Comparison of ENCODE assay signal across 25 cellular contexts in the genomic region with DNA sequence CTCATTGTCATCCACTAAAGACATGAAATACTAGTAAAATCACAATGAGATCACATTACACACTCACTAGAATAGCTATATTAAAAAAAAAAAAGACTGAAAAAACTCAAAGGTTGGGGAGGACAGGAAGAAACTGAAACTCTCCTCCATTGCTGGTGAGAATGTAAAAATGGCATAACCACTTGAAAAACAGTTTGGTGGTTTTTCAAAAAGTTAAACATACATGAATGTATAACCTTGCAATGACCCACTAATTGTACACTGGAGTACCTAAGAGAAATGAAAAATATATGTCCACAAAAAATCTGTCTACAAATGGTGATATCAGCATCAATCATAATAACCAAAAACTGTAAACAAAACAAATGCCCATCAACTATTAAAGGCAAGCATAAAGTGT.
"Had no signal": no experiment of that assay in that cellular context is flagged by ENCODE, and none has a peak within 500 bp of the region (broad histone marks: within the 10 kb centered on the region; RNA-seq: fewer than 3 reads in every experiment).

No MANE protein-coding gene starts in this region.

- ATAC-seq: activated CD4-positive, CD25-positive, alpha-beta regulatory T cell treated with anti-CD3 and anti-CD28 coated beads, Interleukin-2, amount 50 U/mL, for 24 hours; esophagus mucosa; heart left ventricle; mucosa of descending colon; natural killer cell treated with Interleukin-12 subunit alpha and Interleukin-12 subunit beta and Interleukin-15 and Interleukin-18, amount 100 ng/mL, for 72 hours had no signal

- H3K36me3 Mint-ChIP-seq: natural killer cell treated with Interleukin-12 subunit alpha and Interleukin-12 subunit beta and Interleukin-15 and Interleukin-18, amount 100 ng/mL, for 72 hours had no signal

- H3K36me3 ChIP-seq: breast epithelium, heart left ventricle, left ventricle myocardium inferior, right atrium auricular region, spleen had no signal

- DNase-seq: activated CD4-positive, alpha-beta T cell treated with anti-CD3 and anti-CD28 coated beads for 48 hours; activated CD4-positive, alpha-beta T cell treated with anti-CD3 and anti-CD28 coated beads, Interleukin-2, amount 50 U/mL, for 48 hours; activated CD8-positive, alpha-beta memory T cell treated with anti-CD3 and anti-CD28 coated beads for 24 hours; activated effector memory CD4-positive, alpha-beta T cell treated with Interleukin-2 at 50 U/mL for 16 hours; activated naive CD4-positive, alpha-beta T cell treated with anti-CD3 and anti-CD28 coated beads for 36 hours; central memory CD4-positive, alpha-beta T cell; endodermal cell; foreskin fibroblast; heart left ventricle; hypothalamus; kidney glomerular epithelial cell; left ventricle myocardium inferior; mesendoderm; mucosa of descending colon; spleen; stimulated activated naive CD4-positive, alpha-beta T cell had no signal

- H3K4me3 ChIP-seq: breast epithelium, heart left ventricle, left ventricle myocardium inferior, lung, mucosa of descending colon, right atrium auricular region, spleen, tibial nerve had no signal

- H3K4me1 ChIP-seq: breast epithelium, right atrium auricular region had no signal

- H3K4me3 Mint-ChIP-seq: activated naive CD4-positive, alpha-beta T cell treated with anti-CD3 and anti-CD28 coated beads for 36 hours; endodermal cell; natural killer cell treated with Interleukin-12 subunit alpha and Interleukin-12 subunit beta and Interleukin-15 and Interleukin-18, amount 100 ng/mL, for 72 hours; T-helper 2 cell treated with Interferon-gamma antibody and Interleukin-4, amounts not matched to agents 5 μg/mL and 100 μg/mL, for 36 hours had no signal

- H3K27ac Mint-ChIP-seq: activated naive CD4-positive, alpha-beta T cell treated with anti-CD3 and anti-CD28 coated beads for 36 hours; endodermal cell; natural killer cell treated with Interleukin-12 subunit alpha and Interleukin-12 subunit beta and Interleukin-15 and Interleukin-18, amount 100 ng/mL, for 72 hours; T-helper 2 cell treated with Interferon-gamma antibody and Interleukin-4, amounts not matched to agents 5 μg/mL and 100 μg/mL, for 36 hours had no signal

- H3K27ac ChIP-seq: breast epithelium, heart left ventricle, left ventricle myocardium inferior, right atrium auricular region, spleen, tibial nerve, VCaP had no signal

- H3K9me3 ChIP-seq: breast epithelium, mucosa of descending colon, right atrium auricular region had no signal

- H3K9me3 Mint-ChIP-seq: natural killer cell treated with Interleukin-12 subunit alpha and Interleukin-12 subunit beta and Interleukin-15 and Interleukin-18, amount 100 ng/mL, for 72 hours; T-helper 2 cell treated with Interferon-gamma antibody and Interleukin-4, amounts not matched to agents 5 μg/mL and 100 μg/mL, for 36 hours had no signal

- H3K27me3 ChIP-seq: breast epithelium, heart left ventricle, right atrium auricular region, spleen, tibial nerve had no signal

- H3K27me3 Mint-ChIP-seq: natural killer cell treated with Interleukin-12 subunit alpha and Interleukin-12 subunit beta and Interleukin-15 and Interleukin-18, amount 100 ng/mL, for 72 hours had no signal
